1 cellular context compared by ENCODE assay signal in the genomic region with DNA sequence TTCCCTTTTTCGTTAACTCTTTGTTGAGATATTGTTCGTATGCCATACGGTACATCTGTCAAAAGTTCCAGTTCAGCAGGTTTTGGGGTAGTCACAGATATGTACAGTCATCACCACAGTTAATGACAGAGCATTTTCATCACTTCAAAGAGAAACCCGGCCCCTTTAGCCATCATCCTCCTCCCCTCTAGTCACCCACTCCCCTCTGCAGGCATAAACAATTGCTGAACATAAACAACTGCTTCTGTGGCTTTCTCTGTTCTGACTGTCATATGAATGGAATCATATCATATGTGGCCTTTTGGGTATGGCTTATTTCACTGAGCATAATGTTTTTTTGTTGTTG.
TF ChIP-seq lines count a peak whose summit lies in the region.

No MANE protein-coding gene starts in this region.

TF ChIP-seq in HepG2, 621 proteins besides CTCF, POLR2A, EP300 and RAD21 (continued from another document):
- TF ChIP-seq, protein P1, sequence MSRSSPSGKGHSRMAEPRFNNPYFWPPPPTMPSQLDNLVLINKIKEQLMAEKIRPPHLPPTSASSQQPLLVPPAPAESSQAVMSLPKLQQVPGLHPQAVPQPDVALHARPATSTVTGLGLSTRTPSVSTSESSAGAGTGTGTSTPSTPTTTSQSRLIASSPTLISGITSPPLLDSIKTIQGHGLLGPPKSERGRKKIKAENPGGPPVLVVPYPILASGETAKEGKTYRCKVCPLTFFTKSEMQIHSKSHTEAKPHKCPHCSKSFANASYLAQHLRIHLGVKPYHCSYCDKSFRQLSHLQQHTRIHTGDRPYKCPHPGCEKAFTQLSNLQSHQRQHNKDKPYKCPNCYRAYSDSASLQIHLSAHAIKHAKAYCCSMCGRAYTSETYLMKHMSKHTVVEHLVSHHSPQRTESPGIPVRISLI (CRISPR knock-in tag; IDR thresholded peaks at IDR 0.05; ENCODE audit: borderline replicate concordance) = no peak
- peak; percentile 36; the same call in 1 of the 2 replicates for TF ChIP-seq CREB1 (IDR thresholded peaks at IDR 0.05)
- TF ChIP-seq CREB1 (CRISPR knock-in tag; IDR thresholded peaks at IDR 0.05) = no peak
- TF ChIP-seq POLR2G (IDR thresholded peaks at IDR 0.05; ENCODE audit: low read depth, low read length) = no peak
- TF ChIP-seq TAF15 (IDR thresholded peaks at IDR 0.05; ENCODE audit: low read depth, low read length, poor library complexity, severe bottlenecking) = no peak
